Comparison of ENCODE assay signal across 8 cellular contexts in the genomic region with DNA sequence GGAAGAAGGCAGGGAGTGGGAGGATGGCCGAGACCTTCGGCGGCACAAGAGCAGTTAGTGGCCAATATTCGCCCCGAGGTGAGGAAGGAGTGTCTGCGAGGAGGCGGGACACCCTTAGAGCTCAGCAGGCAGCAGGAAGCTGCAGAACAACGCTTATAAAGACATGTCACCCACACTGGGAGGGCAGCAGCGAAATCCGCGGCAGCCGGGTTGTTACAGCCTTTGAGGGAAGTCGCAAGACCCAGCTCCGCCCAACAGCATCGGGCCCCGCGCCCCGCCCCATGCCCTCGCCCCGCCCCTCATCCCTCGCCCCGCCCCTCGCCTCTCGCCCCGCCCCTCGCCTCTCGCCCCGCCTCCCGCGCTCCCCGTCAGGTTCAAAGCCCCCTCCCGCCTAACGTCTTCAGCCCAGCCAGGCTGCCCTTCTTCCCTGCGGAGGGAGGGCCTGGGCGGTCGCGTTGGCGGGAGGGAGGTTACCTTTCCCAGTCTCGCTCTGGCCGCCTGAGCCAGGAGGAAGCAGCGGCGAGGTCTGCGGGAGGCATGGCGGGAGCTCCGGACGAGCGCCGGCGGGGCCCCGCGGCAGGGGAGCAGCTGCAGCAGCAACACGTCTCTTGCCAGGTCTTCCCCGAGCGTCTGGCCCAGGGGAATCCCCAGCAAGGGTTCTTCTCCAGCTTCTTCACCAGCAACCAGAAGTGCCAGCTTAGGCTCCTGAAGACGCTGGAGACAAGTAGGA. TPM values are rescaled to one million over a fixed set of nuclear protein-coding genes. Genes with fewer than 3 reads are reported as not detected.
A peak's percentile ranks its signal among the peaks of the same experiment; 100 is the strongest.
DNase-seq lines count a peak whose midpoint lies in the region; ATAC-seq and TF ChIP-seq lines count a peak whose summit lies in the region.

A gene with protein sequence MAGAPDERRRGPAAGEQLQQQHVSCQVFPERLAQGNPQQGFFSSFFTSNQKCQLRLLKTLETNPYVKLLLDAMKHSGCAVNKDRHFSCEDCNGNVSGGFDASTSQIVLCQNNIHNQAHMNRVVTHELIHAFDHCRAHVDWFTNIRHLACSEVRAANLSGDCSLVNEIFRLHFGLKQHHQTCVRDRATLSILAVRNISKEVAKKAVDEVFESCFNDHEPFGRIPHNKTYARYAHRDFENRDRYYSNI (plus strand): TSS at position 403 of the 730 bp plus-strand sequence. CDS start 135 bp downstream, at position 538.

- no peaks in the 10 kb centered on the region for H3K9me3 Mint-ChIP-seq in HFFc6
- H3K9me3 Mint-ChIP-seq in activated naive CD4-positive, alpha-beta T cell treated with anti-CD3 and anti-CD28 coated beads for 36 hours, result no peaks in the 10 kb centered on the region

- peaks cover 25% of the 10 kb centered on the region for H3K4me1 Mint-ChIP-seq in HFFc6 (ENCODE audit: low read depth)
- H3K4me1 Mint-ChIP-seq in activated naive CD4-positive, alpha-beta T cell treated with anti-CD3 and anti-CD28 coated beads for 36 hours (ENCODE audit: low read depth), result peaks cover 38% of the 10 kb centered on the region

- CTCF ChIA-PET in activated naive CD4-positive, alpha-beta T cell treated with anti-CD3 and anti-CD28 coated beads for 36 hours (lab: Charles Lee), result interaction anchor here (0.7 kb wide), 2 partner anchors 99 to 175 kb away, joined by 3 read pairs; no protein-coding TSS in a partner anchor

- H3K27ac Mint-ChIP-seq in HFFc6, result peak within 1 kb of the TSS; percentile 87
- peak within 1 kb of the TSS; percentile 96 for H3K27ac Mint-ChIP-seq in activated naive CD4-positive, alpha-beta T cell treated with anti-CD3 and anti-CD28 coated beads for 36 hours

- peak within 1 kb of the TSS; percentile 84 to 94 (median 90) for H3K27ac ChIP-seq in gastroesophageal sphincter
- H3K27ac ChIP-seq in substantia nigra (ENCODE audit: low read depth, low read length, poor library complexity, severe bottlenecking), result peak within 1 kb of the TSS; percentile 87

- H3K9me3 ChIP-seq in gastroesophageal sphincter, result no peaks in the 10 kb centered on the region

- ATAC-seq in gastroesophageal sphincter, result peak; percentile 94

- intact Hi-C loops in activated naive CD4-positive, alpha-beta T cell treated with anti-CD3 and anti-CD28 coated beads for 36 hours (cut with micrococcal nuclease), result loop anchor here (1.0 to 2.0 kb wide), 6 partner anchors 42 to 1655 kb away; a partner anchor contains a TSS

- H3K27me3 Mint-ChIP-seq in HFFc6 (ENCODE audit: insufficient read depth), result no peaks in the 10 kb centered on the region
- H3K27me3 Mint-ChIP-seq in activated naive CD4-positive, alpha-beta T cell treated with anti-CD3 and anti-CD28 coated beads for 36 hours (ENCODE audit: low read depth), result no peaks in the 10 kb centered on the region

- peak within 1 kb of the TSS; percentile 93 for H3K4me3 Mint-ChIP-seq in HFFc6
- H3K4me3 Mint-ChIP-seq in activated naive CD4-positive, alpha-beta T cell treated with anti-CD3 and anti-CD28 coated beads for 36 hours, result peak within 1 kb of the TSS; percentile 94

- H3K36me3 ChIP-seq in gastroesophageal sphincter, result no peaks in the 10 kb centered on the region

- H3K36me3 Mint-ChIP-seq in HFFc6 (ENCODE audit: low read depth), result no peaks in the 10 kb centered on the region
- no peaks in the 10 kb centered on the region for H3K36me3 Mint-ChIP-seq in activated naive CD4-positive, alpha-beta T cell treated with anti-CD3 and anti-CD28 coated beads for 36 hours (ENCODE audit: low read depth)

- in situ Hi-C loops in SK-MEL-5 (cut with HindIII; ENCODE audit: low pct_unique_long_range_greater_than_20kb, low sequenced_read_pairs), result no loop called here

- no peaks in the 10 kb centered on the region for H3K27me3 ChIP-seq in gastroesophageal sphincter

- TF ChIP-seq CTCF in HFFc6 (IDR thresholded peaks at IDR 0.05), result no peak
- no peak for TF ChIP-seq CTCF in gastroesophageal sphincter (IDR thresholded peaks at IDR 0.05)

- TF ChIP-seq POLR2A in gastroesophageal sphincter (IDR thresholded peaks at IDR 0.05), result peak; percentile 47 to 77

- TF ChIP-seq EP300 in gastroesophageal sphincter (IDR thresholded peaks at IDR 0.05), result no peak

- DNase-seq in GM04504 (ENCODE audit: low read depth), result peak; percentile 67
- peak; percentile 82 for DNase-seq in HFFc6
- peak; percentile 95 for DNase-seq in NAMALWA (ENCODE audit: low spot score)
- peak; percentile 86 for DNase-seq in SK-MEL-5 (ENCODE audit: low read depth, low spot score)
- DNase-seq in activated naive CD4-positive, alpha-beta T cell treated with anti-CD3 and anti-CD28 coated beads for 36 hours, result peak; percentile 90
- DNase-seq in non-pigmented ciliary epithelial cell (ENCODE audit: low read depth), result peak; percentile 32
- DNase-seq in substantia nigra (lab: John Stamatoyannopoulos, UW), result peak; percentile 33 to 96 (median 78)

- peaks cover 0 to 25% (median 5%) of the 10 kb centered on the region in 3 donors for H3K4me1 ChIP-seq in gastroesophageal sphincter

- H3K4me3 ChIP-seq in gastroesophageal sphincter, result peak within 1 kb of the TSS; percentile 71 to 75

- WGBS in gastroesophageal sphincter (ENCODE audit: low coverage in 1 of 2), 2 donors, result 0% methylated on average over 3 to 12 of the region's 55 CpGs

RNA-seq across cellular contexts. Expression of the gene that starts here (rescaled TPM):
- total RNA-seq in HFFc6 (2021; fragmentation: NEBNext Ultra II Directional; extraction: Animal tissue kit (Norgen Biotek cat#: 25700)), result 1 to 10 TPM; 3.1 to 4.0 (median 3.6) TPM
- total RNA-seq in SK-MEL-5 (2014; rRNA removed; shearing (Covaris generic)), result 12.9 and 19.3 TPM in 2 replicates
- polyA plus RNA-seq in SK-MEL-5 (2015; cell fraction: cytosol; rRNA removed), result 16.8 and 19.2 TPM in 2 replicates
- polyA plus RNA-seq in SK-MEL-5 (2015; cell fraction: nucleus; rRNA removed), result 11.0 and 21.3 TPM in 2 replicates
- 10 to 100 TPM; 11.3 to 11.9 TPM for total RNA-seq in activated naive CD4-positive, alpha-beta T cell treated with anti-CD3 and anti-CD28 coated beads for 36 hours
- 10 to 100 TPM in 3 of 4 donors, 1 to 10 TPM in 1; 7.2 to 24.4 (median 14.7) TPM for total RNA-seq in gastroesophageal sphincter

Comparison
In these comparisons a context has a peak if more than half of its experiments do, and no peak if none do; other contexts are left out.
1. Peak in every context shown above with its lines: DNase-seq, ATAC-seq, H3K4me3 ChIP-seq and H3K27ac ChIP-seq.
2. DNase-seq: peak in every context shown above with its lines; median percentile 95 in NAMALWA; 90 in activated naive CD4-positive, alpha-beta T cell treated with anti-CD3 and anti-CD28 coated beads for 36 hours; 86 in SK-MEL-5; 82 in HFFc6; 78 in substantia nigra; 67 in GM04504; 32 in non-pigmented ciliary epithelial cell.